Comparison of ENCODE assay signal across 8 cellular contexts in the genomic region with DNA sequence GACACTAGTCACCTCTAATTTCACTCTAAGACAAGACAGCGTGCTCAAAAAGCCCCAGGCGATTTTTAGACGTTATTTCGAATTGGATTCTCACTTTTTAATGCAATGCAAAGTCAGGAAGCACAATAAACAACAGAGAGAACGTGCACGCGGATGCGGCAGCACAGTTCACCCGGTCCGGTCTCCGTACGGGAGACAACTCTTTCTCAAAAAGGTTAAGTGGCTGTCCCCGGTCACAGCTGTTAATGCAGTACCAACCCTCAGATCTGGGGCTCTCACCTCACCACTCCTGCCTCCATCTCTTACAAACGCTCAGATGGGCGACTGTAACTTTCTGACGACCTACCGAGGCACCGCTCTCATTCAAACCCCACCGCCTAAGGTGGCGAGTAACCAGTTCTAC. TPM values are rescaled to one million over a fixed set of nuclear protein-coding genes. Genes with fewer than 3 reads are reported as not detected.
DNase-seq lines count a peak whose midpoint lies in the region; ATAC-seq and TF ChIP-seq lines count a peak whose summit lies in the region.

No MANE protein-coding gene starts in this region.

- peaks cover 36% of the 10 kb centered on the region for H3K4me1 Mint-ChIP-seq in activated naive CD4-positive, alpha-beta T cell treated with anti-CD3 and anti-CD28 coated beads for 36 hours (ENCODE audit: low read depth)
- H3K4me1 Mint-ChIP-seq in central memory CD8-positive, alpha-beta T cell = peaks cover 33% of the 10 kb centered on the region

- H3K9me3 Mint-ChIP-seq in activated naive CD4-positive, alpha-beta T cell treated with anti-CD3 and anti-CD28 coated beads for 36 hours = no peaks in the 10 kb centered on the region
- H3K9me3 Mint-ChIP-seq in central memory CD8-positive, alpha-beta T cell = no peaks in the 10 kb centered on the region

- peaks cover 2% of the 10 kb centered on the region for H3K27me3 Mint-ChIP-seq in activated naive CD4-positive, alpha-beta T cell treated with anti-CD3 and anti-CD28 coated beads for 36 hours (ENCODE audit: low read depth)
- no peaks in the 10 kb centered on the region for H3K27me3 Mint-ChIP-seq in central memory CD8-positive, alpha-beta T cell

- intact Hi-C loops in activated naive CD4-positive, alpha-beta T cell treated with anti-CD3 and anti-CD28 coated beads for 36 hours (cut with micrococcal nuclease) = loop anchor here (1.0 to 2.0 kb wide), 7 partner anchors 53 to 559 kb away; a partner anchor contains a TSS
- intact Hi-C loops in mucosa of descending colon (cut with DNase I, micrococcal nuclease) = no loop called here

- no peak for TF ChIP-seq CTCF in mucosa of descending colon (IDR thresholded peaks at IDR 0.05)

- H3K36me3 ChIP-seq in mucosa of descending colon (ENCODE audit: low read depth) = no peaks in the 10 kb centered on the region

- peak overlapping the region; percentile 70 for H3K4me3 ChIP-seq in mucosa of descending colon

- peaks cover 9% of the 10 kb centered on the region for H3K36me3 Mint-ChIP-seq in activated naive CD4-positive, alpha-beta T cell treated with anti-CD3 and anti-CD28 coated beads for 36 hours (ENCODE audit: low read depth)
- peaks cover 20% of the 10 kb centered on the region for H3K36me3 Mint-ChIP-seq in central memory CD8-positive, alpha-beta T cell (ENCODE audit: insufficient read depth)

- no peaks in the 10 kb centered on the region for H3K9me3 ChIP-seq in mucosa of descending colon

- DNase-seq in activated naive CD4-positive, alpha-beta T cell treated with anti-CD3 and anti-CD28 coated beads for 36 hours = peak; percentile 53
- no peak for DNase-seq in activated naive CD4-positive, alpha-beta T cell treated with anti-CD3 and anti-CD28 coated beads, Interleukin-2, amount 50 U/mL, for 16 hours
- peak; percentile 43 for DNase-seq in M059J (ENCODE audit: low read depth)
- no peak for DNase-seq in central memory CD8-positive, alpha-beta T cell (ENCODE audit: low spot score in 2 of 2)
- peak in 1 of 3 donors; percentile 41 for DNase-seq in mucosa of descending colon
- DNase-seq in RKO (ENCODE audit: low spot score) = no peak
- DNase-seq in NCI-H1417 treated with DMSO at 0.1 percent for 48 hours (lab: John Stamatoyannopoulos, UW) = no peak

- CTCF ChIA-PET in activated naive CD4-positive, alpha-beta T cell treated with anti-CD3 and anti-CD28 coated beads for 36 hours (lab: Charles Lee) = interaction anchor here (0.9 to 1.2 kb wide), 3 partner anchors 12 to 126 kb away, joined by 3 to 5 read pairs (median 3); no protein-coding TSS in a partner anchor

- ATAC-seq in central memory CD8-positive, alpha-beta T cell (replicated peaks; ENCODE audit: extremely low read depth, poor library complexity, severe bottlenecking) = peak; percentile 19
- ATAC-seq in mucosa of descending colon = peak; percentile 3
- no peak for ATAC-seq in GM19395 (IDR thresholded peaks at IDR 0.05; ENCODE audit: unreplicated experiment)

- H3K27ac Mint-ChIP-seq in activated naive CD4-positive, alpha-beta T cell treated with anti-CD3 and anti-CD28 coated beads for 36 hours = peak overlapping the region; percentile 94
- peak overlapping the region; percentile 95 for H3K27ac Mint-ChIP-seq in central memory CD8-positive, alpha-beta T cell (ENCODE audit: low read depth)

- peak overlapping the region; percentile 87 for H3K4me3 Mint-ChIP-seq in activated naive CD4-positive, alpha-beta T cell treated with anti-CD3 and anti-CD28 coated beads for 36 hours
- H3K4me3 Mint-ChIP-seq in central memory CD8-positive, alpha-beta T cell = peak overlapping the region; percentile 96

- peaks cover 18% of the 10 kb centered on the region for H3K4me1 ChIP-seq in mucosa of descending colon (ENCODE audit: low read depth)

RNA-seq across cellular contexts. Expression of a gene that starts 1.2 kb away (rescaled TPM):
- total RNA-seq in activated naive CD4-positive, alpha-beta T cell treated with anti-CD3 and anti-CD28 coated beads for 36 hours = 100 to 1,000 TPM; 226 to 240 TPM
- 213 and 371 TPM in 2 replicates for total RNA-seq in M059J (2014; rRNA removed; shearing (Covaris generic))
- 100 to 1,000 TPM; 168 to 276 (median 246) TPM for total RNA-seq in mucosa of descending colon

RNA-seq across cellular contexts. Expression of a gene that starts 53.4 kb away (rescaled TPM):
- total RNA-seq in activated naive CD4-positive, alpha-beta T cell treated with anti-CD3 and anti-CD28 coated beads for 36 hours = under 1 TPM; 0.15 to 0.29 TPM
- total RNA-seq in M059J (2014; rRNA removed; shearing (Covaris generic)) = 1.1 and 2.1 TPM in 2 replicates
- under 1 TPM in 2 of 3 donors, not detected in 1; 0.07 to 0.09 TPM for total RNA-seq in mucosa of descending colon

Comparison
In these comparisons a context has a peak if more than half of its experiments do, and no peak if none do; other contexts are left out.
1. DNase-seq: peak in activated naive CD4-positive, alpha-beta T cell treated with anti-CD3 and anti-CD28 coated beads for 36 hours (single experiment) and M059J (single experiment); none in activated naive CD4-positive, alpha-beta T cell treated with anti-CD3 and anti-CD28 coated beads, Interleukin-2, amount 50 U/mL, for 16 hours (single experiment), central memory CD8-positive, alpha-beta T cell (0 of 2), RKO (single experiment) and NCI-H1417 treated with DMSO at 0.1 percent for 48 hours (single experiment).